Comparison of ENCODE assay signal across 12 cellular contexts in genomic region chr1:24119859-24120756, GRCh38. TPM values are rescaled to one million over a fixed set of nuclear protein-coding genes. Genes with fewer than 3 reads are reported as not detected.
DNase-seq lines count a peak whose midpoint lies in the region; ATAC-seq, FAIRE-seq and TF ChIP-seq lines count a peak whose summit lies in the region.
"Had no signal": no experiment of that assay in that cellular context is flagged by ENCODE, and none has a peak within 500 bp of the region (broad histone marks: within the 10 kb centered on the region; RNA-seq: fewer than 3 reads in every experiment).

No MANE protein-coding gene starts in this region.

- no peaks in the 10 kb centered on the region for H3K36me3 Mint-ChIP-seq in CD14-positive monocyte
- H3K36me3 Mint-ChIP-seq: natural killer cell treated with Interleukin-12 subunit alpha and Interleukin-12 subunit beta and Interleukin-15 and Interleukin-18, amount 100 ng/mL, for 72 hours had no signal

- WGBS in thyroid gland, 2 donors: 25 to 30% methylated on average over 14 to 16 of the region's 17 CpGs

- no peak for TF ChIP-seq CTCF in epithelial cell of proximal tubule (conservative IDR thresholded peaks at IDR 0.05; ENCODE audit: low read depth, low read length)
- TF ChIP-seq CTCF in lower lobe of right lung (IDR thresholded peaks at IDR 0.05): no peak
- no peak for TF ChIP-seq CTCF in thyroid gland (IDR thresholded peaks at IDR 0.05)
- TF ChIP-seq CTCF in CD14-positive monocyte (IDR thresholded peaks at IDR 0.05): no peak
- TF ChIP-seq CTCF in vagina (IDR thresholded peaks at IDR 0.05): no peak

- no peaks in the 10 kb centered on the region for H3K4me1 Mint-ChIP-seq in CD14-positive monocyte

- TF ChIP-seq POLR2A in thyroid gland (IDR thresholded peaks at IDR 0.05): peak in 1 of 2 donors; percentile 44
- TF ChIP-seq POLR2A in vagina (IDR thresholded peaks at IDR 0.05): no peak

- H3K4me3 ChIP-seq in epithelial cell of proximal tubule (ENCODE audit: low read depth, low read length): no peak overlapping the region
- H3K4me3 ChIP-seq in lower lobe of right lung: no peak overlapping the region
- no peak overlapping the region for H3K4me3 ChIP-seq in thyroid gland (replicated peaks in 1 of 3)
- H3K4me3 ChIP-seq in vagina: no peak overlapping the region
- H3K4me3 ChIP-seq: ascending aorta, SK-N-MC had no signal

- H3K27ac Mint-ChIP-seq in CD14-positive monocyte: no peak overlapping the region
- H3K27ac Mint-ChIP-seq: natural killer cell treated with Interleukin-12 subunit alpha and Interleukin-12 subunit beta and Interleukin-15 and Interleukin-18, amount 100 ng/mL, for 72 hours had no signal

- H3K9me3 Mint-ChIP-seq in CD14-positive monocyte: peaks cover 0 to 2% (median 0%) of the 10 kb centered on the region in 7 donors
- H3K9me3 Mint-ChIP-seq: natural killer cell treated with Interleukin-12 subunit alpha and Interleukin-12 subunit beta and Interleukin-15 and Interleukin-18, amount 100 ng/mL, for 72 hours had no signal

- H3K9me3 ChIP-seq in lower lobe of right lung: no peaks in the 10 kb centered on the region
- H3K9me3 ChIP-seq in thyroid gland: no peaks in the 10 kb centered on the region
- no peaks in the 10 kb centered on the region for H3K9me3 ChIP-seq in vagina
- H3K9me3 ChIP-seq: ascending aorta had no signal

- intact Hi-C loops in lower lobe of right lung (cut with DNase I) (no loop called here), thyroid gland (cut with DNase I) (no loop called here), CD14-positive monocyte (cut with micrococcal nuclease) (no loop called here), vagina (cut with DNase I) (no loop called here)

- H3K4me3 Mint-ChIP-seq in CD14-positive monocyte: no peak overlapping the region
- H3K4me3 Mint-ChIP-seq: natural killer cell treated with Interleukin-12 subunit alpha and Interleukin-12 subunit beta and Interleukin-15 and Interleukin-18, amount 100 ng/mL, for 72 hours had no signal

- H3K27ac ChIP-seq in lower lobe of right lung: peak overlapping the region; percentile 58
- H3K27ac ChIP-seq in thyroid gland: peak overlapping the region; percentile 49 to 84 (median 83)
- no peak overlapping the region for H3K27ac ChIP-seq in vagina
- H3K27ac ChIP-seq: ascending aorta, SK-N-MC had no signal

- peak; percentile 36 for DNase-seq in RCC 7860 (ENCODE audit: low spot score)
- peak; percentile 83 for DNase-seq in epithelial cell of proximal tubule (ENCODE audit: low read depth)
- peak; percentile 66 for DNase-seq in lower lobe of right lung
- DNase-seq in thyroid gland: peak; percentile 93 to 94
- no peak for DNase-seq in CD14-positive monocyte (ENCODE audit: low spot score)
- DNase-seq in NCI-H345 treated with DMSO at 0.1 percent for 48 hours (lab: John Stamatoyannopoulos, UW; ENCODE audit: unreplicated experiment): no peak
- no peak for DNase-seq in vagina (ENCODE audit: extremely low spot score in 2 of 2)

- H3K27me3 ChIP-seq in lower lobe of right lung (ENCODE audit: low read depth) (no peaks in the 10 kb centered on the region), thyroid gland (no peaks in the 10 kb centered on the region), vagina (no peaks in the 10 kb centered on the region)
- H3K27me3 ChIP-seq: ascending aorta had no signal

- ATAC-seq in lower lobe of right lung: peak; percentile 85
- ATAC-seq: natural killer cell treated with Interleukin-12 subunit alpha and Interleukin-12 subunit beta and Interleukin-15 and Interleukin-18, amount 100 ng/mL, for 72 hours had no signal

- H3K27me3 Mint-ChIP-seq in CD14-positive monocyte (ENCODE audit: low read depth in 3 of 3): peaks cover 3 to 9% (median 8%) of the 10 kb centered on the region in 3 donors

- FAIRE-seq in RCC 7860 (lab: Jason Lieb, UNC): no peak

- H3K36me3 ChIP-seq in lower lobe of right lung (no peaks in the 10 kb centered on the region), thyroid gland (no peaks in the 10 kb centered on the region), vagina (no peaks in the 10 kb centered on the region)
- H3K36me3 ChIP-seq: ascending aorta had no signal

- H3K4me1 ChIP-seq in lower lobe of right lung (peaks cover 11% of the 10 kb centered on the region), thyroid gland (peaks cover 17 to 18% of the 10 kb centered on the region in 2 donors), vagina (peaks cover 29% of the 10 kb centered on the region)

RNA-seq across cellular contexts. Expression of gene MYOM3, which starts 8.2 kb away (rescaled TPM):
- total RNA-seq in epithelial cell of proximal tubule (1.7 and 2.2 TPM in 2 replicates), lower lobe of right lung (0.15 TPM), thyroid gland (under 1 TPM in 2 of 4 donors, not detected in 2; 0.11 to 0.54 TPM), vagina (0.25 TPM)
- polyA plus RNA-seq in CD14-positive monocyte: not detected
- total RNA-seq: fibroblast of villous mesenchyme; natural killer cell treated with Interleukin-12 subunit alpha and Interleukin-12 subunit beta and Interleukin-15 and Interleukin-18, amount 100 ng/mL, for 72 hours had no signal

RNA-seq across cellular contexts. Expression of gene IL22RA1, which starts 22.8 kb away (rescaled TPM):
- 0.07 TPM in 1 of 2 replicates, not detected in the other for total RNA-seq in epithelial cell of proximal tubule
- 0.83 TPM for total RNA-seq in lower lobe of right lung
- 1 to 10 TPM in 1 of 4 donors, not detected in 3; 1.1 TPM for total RNA-seq in thyroid gland
- polyA plus RNA-seq in CD14-positive monocyte: not detected
- 4.2 TPM for total RNA-seq in vagina
- total RNA-seq: ascending aorta; fibroblast of villous mesenchyme; G401; natural killer cell treated with Interleukin-12 subunit alpha and Interleukin-12 subunit beta and Interleukin-15 and Interleukin-18, amount 100 ng/mL, for 72 hours had no signal

Comparison
In these comparisons a context has a peak if more than half of its experiments do, and no peak if none do; other contexts are left out.
1. DNase-seq: peak in RCC 7860 (single experiment), epithelial cell of proximal tubule (single experiment), lower lobe of right lung (single experiment) and thyroid gland (2 of 2); none in CD14-positive monocyte (single experiment), NCI-H345 treated with DMSO at 0.1 percent for 48 hours (single experiment) and vagina (0 of 2).